In the genomic region with DNA sequence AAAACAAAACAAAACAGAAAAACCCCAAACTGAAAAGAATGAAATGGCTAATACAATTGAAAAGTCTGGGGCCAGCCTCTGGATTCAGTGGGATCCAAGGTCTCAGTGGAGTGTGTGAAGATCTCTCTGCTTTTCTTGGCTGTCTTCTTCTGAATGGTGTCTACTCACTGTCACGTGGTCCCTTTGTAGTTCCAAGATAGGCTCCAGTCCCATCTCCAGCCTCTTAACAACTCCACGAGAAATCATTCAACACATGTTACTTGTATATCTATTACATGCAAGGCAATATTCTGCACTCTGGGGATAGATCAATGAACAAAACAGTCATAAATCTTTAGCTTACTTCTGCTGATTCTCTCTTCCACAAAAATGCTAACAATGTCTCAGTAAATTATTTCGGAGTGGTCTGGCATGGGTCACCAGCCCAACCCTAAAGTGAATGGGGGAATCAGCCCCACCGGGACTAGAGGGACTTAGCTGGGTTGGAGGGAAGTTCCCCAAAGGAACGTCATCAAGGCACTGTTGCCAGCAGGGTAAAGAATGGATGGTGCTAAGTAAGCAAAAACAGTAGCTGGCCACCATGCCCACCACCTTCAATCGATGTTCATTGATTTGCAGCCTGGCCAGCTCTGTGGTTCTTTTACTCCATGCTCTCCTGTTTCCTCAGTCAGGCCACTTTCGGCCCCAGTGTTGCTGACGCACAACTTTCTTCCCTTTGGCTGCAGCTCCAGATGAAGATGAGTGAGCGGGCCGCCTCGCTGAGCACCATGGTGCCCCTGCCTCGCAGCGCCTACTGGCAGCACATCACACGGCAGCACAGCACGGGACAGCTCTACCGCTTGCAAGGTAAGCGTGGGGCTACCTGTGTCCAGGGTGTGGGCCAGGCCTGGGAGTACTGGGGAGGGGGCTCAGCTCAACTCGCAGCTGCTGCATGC, we compare ENCODE assay signal across 1 cellular context.
TF ChIP-seq lines count a peak whose summit lies in the region.

No MANE protein-coding gene starts in this region.

TF ChIP-seq in K562, 482 proteins besides CTCF, POLR2A, EP300 and RAD21 (continued from another document):
- TF ChIP-seq, protein P1, sequence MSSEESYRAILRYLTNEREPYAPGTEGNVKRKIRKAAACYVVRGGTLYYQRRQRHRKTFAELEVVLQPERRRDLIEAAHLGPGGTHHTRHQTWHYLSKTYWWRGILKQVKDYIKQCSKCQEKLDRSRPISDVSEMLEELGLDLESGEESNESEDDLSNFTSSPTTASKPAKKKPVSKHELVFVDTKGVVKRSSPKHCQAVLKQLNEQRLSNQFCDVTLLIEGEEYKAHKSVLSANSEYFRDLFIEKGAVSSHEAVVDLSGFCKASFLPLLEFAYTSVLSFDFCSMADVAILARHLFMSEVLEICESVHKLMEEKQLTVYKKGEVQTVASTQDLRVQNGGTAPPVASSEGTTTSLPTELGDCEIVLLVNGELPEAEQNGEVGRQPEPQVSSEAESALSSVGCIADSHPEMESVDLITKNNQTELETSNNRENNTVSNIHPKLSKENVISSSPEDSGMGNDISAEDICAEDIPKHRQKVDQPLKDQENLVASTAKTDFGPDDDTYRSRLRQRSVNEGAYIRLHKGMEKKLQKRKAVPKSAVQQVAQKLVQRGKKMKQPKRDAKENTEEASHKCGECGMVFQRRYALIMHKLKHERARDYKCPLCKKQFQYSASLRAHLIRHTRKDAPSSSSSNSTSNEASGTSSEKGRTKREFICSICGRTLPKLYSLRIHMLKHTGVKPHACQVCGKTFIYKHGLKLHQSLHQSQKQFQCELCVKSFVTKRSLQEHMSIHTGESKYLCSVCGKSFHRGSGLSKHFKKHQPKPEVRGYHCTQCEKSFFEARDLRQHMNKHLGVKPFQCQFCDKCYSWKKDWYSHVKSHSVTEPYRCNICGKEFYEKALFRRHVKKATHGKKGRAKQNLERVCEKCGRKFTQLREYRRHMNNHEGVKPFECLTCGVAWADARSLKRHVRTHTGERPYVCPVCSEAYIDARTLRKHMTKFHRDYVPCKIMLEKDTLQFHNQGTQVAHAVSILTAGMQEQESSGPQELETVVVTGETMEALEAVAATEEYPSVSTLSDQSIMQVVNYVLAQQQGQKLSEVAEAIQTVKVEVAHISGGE (CRISPR knock-in tag; IDR thresholded peaks at IDR 0.05) = peak in 1 of 3 experiments; percentile 88; a peak in 2 of 6 replicates
